Comparison of ENCODE assay signal across 9 cellular contexts in the genomic region with DNA sequence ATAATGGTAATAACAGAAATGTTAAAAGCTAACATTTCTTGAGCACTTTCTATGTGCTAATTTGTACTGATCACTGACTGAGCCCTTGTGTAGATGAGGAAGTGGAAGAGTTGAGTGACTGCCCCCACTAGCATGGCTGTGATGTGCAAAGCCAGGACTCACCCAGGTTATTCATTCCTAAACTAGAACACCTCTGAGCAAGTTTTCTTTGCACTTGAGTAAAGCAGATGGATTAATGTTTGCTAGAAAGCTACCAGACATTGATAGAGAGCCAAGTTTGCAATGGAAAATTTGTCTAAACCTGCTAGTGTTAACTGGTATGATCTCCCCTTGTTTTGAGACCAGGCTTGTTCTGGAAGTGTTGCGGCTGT.
A peak's percentile ranks its signal among the peaks of the same experiment; 100 is the strongest.
DNase-seq lines count a peak whose midpoint lies in the region; ATAC-seq and TF ChIP-seq lines count a peak whose summit lies in the region.
"Had no signal": no experiment of that assay in that cellular context is flagged by ENCODE, and none has a peak within 500 bp of the region (broad histone marks: within the 10 kb centered on the region; RNA-seq: fewer than 3 reads in every experiment).

No MANE protein-coding gene starts in this region.

- peak overlapping the region; percentile 88 for H3K4me3 Mint-ChIP-seq in nephron progenitor cell

- peak overlapping the region; percentile 31 for H3K27ac Mint-ChIP-seq in nephron progenitor cell

- DNase-seq in NCI-H1417 (lab: John Stamatoyannopoulos, UW): peak in 2 of 3 experiments; percentile 30 to 75
- no peak for DNase-seq in NCI-H1417 treated with DMSO at 0.1 percent for 48 hours (lab: John Stamatoyannopoulos, UW)
- DNase-seq in NCI-H526 treated with DMSO at 0.1 percent for 48 hours (lab: John Stamatoyannopoulos, UW): peak; percentile 50
- no peak for DNase-seq in nephron progenitor cell
- no peak for DNase-seq in GDM1 (lab: John Stamatoyannopoulos, UW)
- DNase-seq in medulla oblongata (ENCODE audit: extremely low spot score): no peak
- DNase-seq in NCI-H2081 (lab: John Stamatoyannopoulos, UW): no peak

- TF ChIP-seq CTCF in nephron progenitor cell (IDR thresholded peaks at IDR 0.05): no peak

- peak; percentile 91 for ATAC-seq in HG02759 (IDR thresholded peaks at IDR 0.05; ENCODE audit: unreplicated experiment)
- ATAC-seq: Panc1 had no signal

- H3K4me1 Mint-ChIP-seq in nephron progenitor cell: peaks cover 12% of the 10 kb centered on the region

- peaks cover 32% of the 10 kb centered on the region for H3K9me3 Mint-ChIP-seq in nephron progenitor cell

- H3K36me3 Mint-ChIP-seq in nephron progenitor cell (ENCODE audit: low read depth): peaks cover 39% of the 10 kb centered on the region

- H3K27me3 Mint-ChIP-seq in nephron progenitor cell (ENCODE audit: low read depth, poor library complexity): peaks cover 4% of the 10 kb centered on the region

Comparison
In these comparisons a context has a peak if more than half of its experiments do, and no peak if none do; other contexts are left out.
1. DNase-seq: peak in NCI-H1417 (2 of 3) and NCI-H526 treated with DMSO at 0.1 percent for 48 hours (single experiment); none in NCI-H1417 treated with DMSO at 0.1 percent for 48 hours (single experiment), nephron progenitor cell (single experiment), GDM1 (single experiment), medulla oblongata (single experiment) and NCI-H2081 (0 of 2).